8 cellular contexts compared by ENCODE assay signal in genomic region chr1:148389027-148389339, GRCh38.
DNase-seq lines count a peak whose midpoint lies in the region; ATAC-seq and TF ChIP-seq lines count a peak whose summit lies in the region.

No MANE protein-coding gene starts in this region.

- H3K9me3 ChIP-seq in breast epithelium (no peaks in the 10 kb centered on the region), mesodermal cell (ENCODE audit: control insufficient read depth, low read length) (no peaks in the 10 kb centered on the region), upper lobe of left lung (no peaks in the 10 kb centered on the region)

- H3K27me3 Mint-ChIP-seq in activated naive CD4-positive, alpha-beta T cell treated with anti-CD3 and anti-CD28 coated beads, Interleukin-2, amount 10 ng/mL, durations not matched to agents 7 days and 5 days: peaks cover 3% of the 10 kb centered on the region

- H3K4me3 Mint-ChIP-seq in activated naive CD4-positive, alpha-beta T cell treated with anti-CD3 and anti-CD28 coated beads, Interleukin-2, amount 10 ng/mL, durations not matched to agents 7 days and 5 days: peak overlapping the region; percentile 89

- peaks cover 4% of the 10 kb centered on the region for H3K36me3 Mint-ChIP-seq in activated naive CD4-positive, alpha-beta T cell treated with anti-CD3 and anti-CD28 coated beads, Interleukin-2, amount 10 ng/mL, durations not matched to agents 7 days and 5 days

- H3K4me3 ChIP-seq in breast epithelium (peak overlapping the region; percentile 45 to 64 (median 61)), mesodermal cell (ENCODE audit: extremely low read depth, insufficient read depth, low read length, poor library complexity, severe bottlenecking) (no peak overlapping the region), upper lobe of left lung (peak overlapping the region in 3 of 4 donors; percentile 48 to 59 (median 57))

- peaks cover 1% of the 10 kb centered on the region for H3K9me3 Mint-ChIP-seq in activated naive CD4-positive, alpha-beta T cell treated with anti-CD3 and anti-CD28 coated beads, Interleukin-2, amount 10 ng/mL, durations not matched to agents 7 days and 5 days

- TF ChIP-seq CTCF in breast epithelium (IDR thresholded peaks at IDR 0.05) (no peak), upper lobe of left lung (IDR thresholded peaks at IDR 0.05) (no peak)

- DNase-seq in activated naive CD4-positive, alpha-beta T cell treated with anti-CD3 and anti-CD28 coated beads, Interleukin-2, amount 10 ng/mL, durations not matched to agents 7 days and 5 days: no peak
- no peak for DNase-seq in activated naive CD4-positive, alpha-beta T cell treated with Interleukin-2 at 50 U/mL for 16 hours
- no peak for DNase-seq in breast epithelium (ENCODE audit: low spot score in 2 of 2)
- no peak for DNase-seq in upper lobe of left lung
- no peak for DNase-seq in iPS-NIHi7 (ENCODE audit: extremely low spot score)

- peak overlapping the region; percentile 93 to 96 for H3K27ac ChIP-seq in breast epithelium
- peak overlapping the region; percentile 53 for H3K27ac ChIP-seq in mesodermal cell (ENCODE audit: low read depth, low read length, severe bottlenecking)
- peak overlapping the region; percentile 81 to 93 (median 88) for H3K27ac ChIP-seq in upper lobe of left lung

- intact Hi-C loops in breast epithelium (cut with DNase I; ENCODE audit: low total_unique reads): no loop called here

- H3K4me1 ChIP-seq in breast epithelium (no peaks in the 10 kb centered on the region), mesodermal cell (ENCODE audit: control insufficient read depth, insufficient read depth, low read length, poor library complexity, severe bottlenecking) (peaks cover 4% of the 10 kb centered on the region), upper lobe of left lung (peaks cover 0 to 4% (median 1%) of the 10 kb centered on the region in 4 donors)

- H3K36me3 ChIP-seq in breast epithelium (no peaks in the 10 kb centered on the region), mesodermal cell (ENCODE audit: control insufficient read depth, insufficient read depth, low read length) (no peaks in the 10 kb centered on the region), upper lobe of left lung (no peaks in the 10 kb centered on the region)

- peak overlapping the region; percentile 98 for H3K27ac Mint-ChIP-seq in activated naive CD4-positive, alpha-beta T cell treated with anti-CD3 and anti-CD28 coated beads, Interleukin-2, amount 10 ng/mL, durations not matched to agents 7 days and 5 days

- no peak for TF ChIP-seq EP300 in upper lobe of left lung (IDR thresholded peaks at IDR 0.05)

- TF ChIP-seq POLR2A in breast epithelium (IDR thresholded peaks at IDR 0.05) (no peak), upper lobe of left lung (IDR thresholded peaks at IDR 0.05) (no peak)

- ATAC-seq in upper lobe of left lung (ENCODE audit: low FRiP score in 2 of 2) (no peak), GM21786 (IDR thresholded peaks at IDR 0.05; ENCODE audit: unreplicated experiment) (no peak), HG02642 (IDR thresholded peaks at IDR 0.05; ENCODE audit: poor library complexity, unreplicated experiment) (no peak)

- H3K4me1 Mint-ChIP-seq in activated naive CD4-positive, alpha-beta T cell treated with anti-CD3 and anti-CD28 coated beads, Interleukin-2, amount 10 ng/mL, durations not matched to agents 7 days and 5 days: peaks cover 58% of the 10 kb centered on the region

- H3K27me3 ChIP-seq in breast epithelium: no peaks in the 10 kb centered on the region
- no peaks in the 10 kb centered on the region for H3K27me3 ChIP-seq in upper lobe of left lung

- CTCF ChIA-PET in activated naive CD4-positive, alpha-beta T cell treated with anti-CD3 and anti-CD28 coated beads, Interleukin-2, amount 10 ng/mL, durations not matched to agents 7 days and 5 days (lab: Charles Lee): interaction anchor here (0.9 kb wide), 1 partner anchor 13 kb away, joined by 3 read pairs; no protein-coding TSS in a partner anchor

- WGBS in mesodermal cell (ENCODE audit: insufficient coverage in 2 of 2), 2 experiments: 51 to 83% methylated on average over 2 to 4 of the region's 6 CpGs
- WGBS in upper lobe of left lung, 2 donors: 29 to 31% methylated on average over 6 of the region's 6 CpGs
